Comparison of ENCODE assay signal across 33 cellular contexts in genomic region chr17:79370594-79370993, GRCh38.
"Had no signal": no experiment of that assay in that cellular context is flagged by ENCODE, and none has a peak within 500 bp of the region (broad histone marks: within the 10 kb centered on the region; RNA-seq: fewer than 3 reads in every experiment).

No MANE protein-coding gene starts in this region.

- DNase-seq: activated B cell treated with CpG ODN at 0.5 μM for 24 hours; activated CD4-positive, alpha-beta memory T cell treated with anti-CD3 and anti-CD28 coated beads, Interleukin-2, amount 10 ng/mL, durations not matched to agents 7 days and 5 days; activated CD4-positive, alpha-beta T cell treated with anti-CD3 and anti-CD28 coated beads for 4 hours; activated CD4-positive, CD25-positive, alpha-beta regulatory T cell treated with anti-CD3 and anti-CD28 coated beads, Interleukin-2, amount 50 U/mL, for 72 hours; activated CD8-positive, alpha-beta memory T cell treated with anti-CD3 and anti-CD28 coated beads for 24 hours; activated CD8-positive, alpha-beta memory T cell treated with anti-CD3 and anti-CD28 coated beads, Interleukin-2, amount 10 ng/mL, durations not matched to agents 7 days and 5 days; activated CD8-positive, alpha-beta memory T cell treated with anti-CD3 and anti-CD28 coated beads, Interleukin-2, amount 50 U/mL, for 48 hours; activated effector memory CD4-positive, alpha-beta T cell treated with Interleukin-2 at 50 U/mL for 16 hours; activated naive CD4-positive, alpha-beta T cell treated with anti-CD3 and anti-CD28 coated beads, Interleukin-2, amount 10 ng/mL, durations not matched to agents 7 days and 5 days; activated naive CD8-positive, alpha-beta T cell treated with anti-CD3 and anti-CD28 coated beads, Interleukin-2, amount 50 U/mL, for 24 hours; activated T-cell treated with anti-CD3 and anti-CD28 coated beads, Interleukin-2, amount 50 U/mL, for 48 hours; anterior cingulate cortex; central memory CD4-positive, alpha-beta T cell; NCI-H1092 treated with DMSO at 0.1 percent for 48 hours; NCI-H1417; NCI-H146; NCI-H187; NCI-H2029 treated with DMSO at 0.1 percent for 48 hours; NCI-H2107; NCI-H2171; NCI-H446; NCI-H524; NCI-H69; PC-3; Peyer's patch; RPMI8226; SHP77 treated with DMSO at 0.1 percent for 48 hours; SK-N-SH had no signal

- H3K4me3 ChIP-seq: Peyer's patch, SJSA1 had no signal

- H3K4me1 ChIP-seq: SJSA1 had no signal

- H3K4me3 Mint-ChIP-seq: activated B cell treated with CpG ODN at 0.5 μM for 24 hours; activated CD4-positive, alpha-beta memory T cell treated with anti-CD3 and anti-CD28 coated beads, Interleukin-2, amount 10 ng/mL, durations not matched to agents 7 days and 5 days; activated CD8-positive, alpha-beta memory T cell treated with anti-CD3 and anti-CD28 coated beads, Interleukin-2, amount 10 ng/mL, durations not matched to agents 7 days and 5 days; activated naive CD4-positive, alpha-beta T cell treated with anti-CD3 and anti-CD28 coated beads, Interleukin-2, amount 10 ng/mL, durations not matched to agents 7 days and 5 days; activated naive CD8-positive, alpha-beta T cell; activated naive CD8-positive, alpha-beta T cell treated with anti-CD3 and anti-CD28 coated beads, Interleukin-2, amount 50 U/mL, for 24 hours; brain; T-helper 1 cell treated with Interleukin-12 subunit alpha and Interleukin-12 subunit beta and Interleukin-4 antibody, amounts not matched to agents 30 μg/mL and 1 μg/mL, for 36 hours; T-helper 2 cell treated with Interferon-gamma antibody and Interleukin-4, amounts not matched to agents 5 μg/mL and 100 μg/mL, for 36 hours had no signal

- H3K9ac ChIP-seq: SK-N-SH had no signal

- H3K4me2 ChIP-seq: SK-N-SH had no signal

- H3K27ac Mint-ChIP-seq: activated B cell treated with CpG ODN at 0.5 μM for 24 hours; activated CD4-positive, alpha-beta memory T cell treated with anti-CD3 and anti-CD28 coated beads, Interleukin-2, amount 10 ng/mL, durations not matched to agents 7 days and 5 days; activated CD8-positive, alpha-beta memory T cell treated with anti-CD3 and anti-CD28 coated beads, Interleukin-2, amount 10 ng/mL, durations not matched to agents 7 days and 5 days; activated naive CD4-positive, alpha-beta T cell treated with anti-CD3 and anti-CD28 coated beads, Interleukin-2, amount 10 ng/mL, durations not matched to agents 7 days and 5 days; activated naive CD8-positive, alpha-beta T cell; activated naive CD8-positive, alpha-beta T cell treated with anti-CD3 and anti-CD28 coated beads, Interleukin-2, amount 50 U/mL, for 24 hours; T-helper 1 cell treated with Interleukin-12 subunit alpha and Interleukin-12 subunit beta and Interleukin-4 antibody, amounts not matched to agents 30 μg/mL and 1 μg/mL, for 36 hours; T-helper 2 cell treated with Interferon-gamma antibody and Interleukin-4, amounts not matched to agents 5 μg/mL and 100 μg/mL, for 36 hours had no signal

- H3K4me1 Mint-ChIP-seq: activated CD4-positive, alpha-beta memory T cell treated with anti-CD3 and anti-CD28 coated beads, Interleukin-2, amount 10 ng/mL, durations not matched to agents 7 days and 5 days; activated CD8-positive, alpha-beta memory T cell treated with anti-CD3 and anti-CD28 coated beads, Interleukin-2, amount 10 ng/mL, durations not matched to agents 7 days and 5 days; activated naive CD4-positive, alpha-beta T cell treated with anti-CD3 and anti-CD28 coated beads, Interleukin-2, amount 10 ng/mL, durations not matched to agents 7 days and 5 days; activated naive CD8-positive, alpha-beta T cell treated with anti-CD3 and anti-CD28 coated beads, Interleukin-2, amount 50 U/mL, for 24 hours had no signal

- H3K27me3 ChIP-seq: Peyer's patch had no signal

- H3K27me3 Mint-ChIP-seq: activated CD4-positive, alpha-beta memory T cell treated with anti-CD3 and anti-CD28 coated beads, Interleukin-2, amount 10 ng/mL, durations not matched to agents 7 days and 5 days had no signal

- H3K27ac ChIP-seq: Peyer's patch, SJSA1 had no signal

- H3K36me3 Mint-ChIP-seq: activated CD8-positive, alpha-beta memory T cell treated with anti-CD3 and anti-CD28 coated beads, Interleukin-2, amount 10 ng/mL, durations not matched to agents 7 days and 5 days; activated naive CD4-positive, alpha-beta T cell treated with anti-CD3 and anti-CD28 coated beads, Interleukin-2, amount 10 ng/mL, durations not matched to agents 7 days and 5 days; activated naive CD8-positive, alpha-beta T cell; brain had no signal

- ATAC-seq: activated CD8-positive, alpha-beta memory T cell treated with anti-CD3 and anti-CD28 coated beads, Interleukin-2, amount 10 ng/mL, durations not matched to agents 7 days and 5 days; activated naive CD8-positive, alpha-beta T cell treated with anti-CD3 and anti-CD28 coated beads, Interleukin-2, amount 50 U/mL, for 24 hours; PC-3 had no signal

- H3K36me3 ChIP-seq: Peyer's patch, SJSA1 had no signal

- H3K9me3 ChIP-seq: Peyer's patch, SJSA1, SK-N-SH had no signal

- H3K9me3 Mint-ChIP-seq: activated B cell treated with CpG ODN at 0.5 μM for 24 hours; activated CD4-positive, alpha-beta memory T cell treated with anti-CD3 and anti-CD28 coated beads, Interleukin-2, amount 10 ng/mL, durations not matched to agents 7 days and 5 days; activated naive CD4-positive, alpha-beta T cell treated with anti-CD3 and anti-CD28 coated beads, Interleukin-2, amount 10 ng/mL, durations not matched to agents 7 days and 5 days; activated naive CD8-positive, alpha-beta T cell treated with anti-CD3 and anti-CD28 coated beads, Interleukin-2, amount 50 U/mL, for 24 hours; T-helper 1 cell treated with Interleukin-12 subunit alpha and Interleukin-12 subunit beta and Interleukin-4 antibody, amounts not matched to agents 30 μg/mL and 1 μg/mL, for 36 hours; T-helper 2 cell treated with Interferon-gamma antibody and Interleukin-4, amounts not matched to agents 5 μg/mL and 100 μg/mL, for 36 hours had no signal
